Comparison of ENCODE assay signal across 18 cellular contexts in genomic region chr19:45216677-45217076, GRCh38. TPM values are rescaled to one million over a fixed set of nuclear protein-coding genes. Genes with fewer than 3 reads are reported as not detected.
DNase-seq lines count a peak whose midpoint lies in the region; ATAC-seq, FAIRE-seq and TF ChIP-seq lines count a peak whose summit lies in the region.
"Had no signal": no experiment of that assay in that cellular context is flagged by ENCODE, and none has a peak within 500 bp of the region (broad histone marks: within the 10 kb centered on the region; RNA-seq: fewer than 3 reads in every experiment).

No MANE protein-coding gene starts in this region.

- FAIRE-seq in GM12892 (lab: Jason Lieb, UNC) = no peak
- FAIRE-seq: K562 had no signal

- no peak for TF ChIP-seq CTCF in hepatocyte (IDR thresholded peaks at IDR 0.05; ENCODE audit: poor library complexity)

- H3K36me3 ChIP-seq in HUES64 (ENCODE audit: insufficient read depth, low read length) = no peaks in the 10 kb centered on the region
- no peaks in the 10 kb centered on the region for H3K36me3 ChIP-seq in hepatocyte (replicated peaks; ENCODE audit: insufficient read depth, low read depth)
- H3K36me3 ChIP-seq: BLaER1 had no signal

- H3K79me2 ChIP-seq in hepatocyte = no peaks in the 10 kb centered on the region

- no peak overlapping the region for H3K9ac ChIP-seq in HUES64 (ENCODE audit: low read depth, low read length)

- H3K27ac ChIP-seq in HUES64 (ENCODE audit: low read depth, low read length) (no peak overlapping the region), hepatocyte (no peak overlapping the region)
- H3K27ac ChIP-seq: BLaER1 had no signal

- ATAC-seq in sciatic nerve (peak; percentile 19), HG03439 (IDR thresholded peaks at IDR 0.05; ENCODE audit: unreplicated experiment) (no peak)
- ATAC-seq: K562 had no signal

- no peaks in the 10 kb centered on the region for H4K20me1 ChIP-seq in hepatocyte (ENCODE audit: insufficient read depth, poor library complexity, severe bottlenecking)
- H4K20me1 ChIP-seq: BLaER1 had no signal

- H3K4me2 ChIP-seq in hepatocyte = peak overlapping the region; percentile 78

- peaks cover 36% of the 10 kb centered on the region for H3K27me3 ChIP-seq in HUES64 (ENCODE audit: insufficient read depth, low read length)
- H3K27me3 ChIP-seq in hepatocyte = peaks cover 74% of the 10 kb centered on the region

- WGBS in HUES64 = 88% methylated on average over 6 of the region's 6 CpGs
- WGBS in hepatocyte (ENCODE audit: low lambda C conversion rate, missing lambda C conversion rate) = 68% methylated on average over 6 of the region's 6 CpGs

- H3K9me3 ChIP-seq in HUES64 (ENCODE audit: insufficient read depth, low read depth, low read length) (no peaks in the 10 kb centered on the region), hepatocyte (ENCODE audit: low read depth) (no peaks in the 10 kb centered on the region)
- H3K9me3 ChIP-seq: BLaER1 had no signal

- no peak for TF ChIP-seq POLR2A in GM12892 (IDR thresholded peaks at IDR 0.05; ENCODE audit: low read depth, low read length)

- no peaks in the 10 kb centered on the region for H3K9me2 ChIP-seq in hepatocyte (replicated peaks; ENCODE audit: insufficient read depth)

- intact Hi-C loops in sciatic nerve (cut with DNase I) = no loop called here

- H2AFZ ChIP-seq in hepatocyte = no peak overlapping the region

- peak overlapping the region; percentile 51; the same call in 1 of the 2 replicates for H3K4me3 ChIP-seq in HUES64 (ENCODE audit: low read length)
- no peak overlapping the region for H3K4me3 ChIP-seq in hepatocyte
- H3K4me3 ChIP-seq: BLaER1, K562 had no signal

- peaks cover 7% of the 10 kb centered on the region; the same call in 1 of the 2 replicates for H3K4me1 ChIP-seq in HUES64 (ENCODE audit: insufficient read depth, low read length)
- H3K4me1 ChIP-seq in hepatocyte (ENCODE audit: insufficient read depth) = peaks cover 8% of the 10 kb centered on the region

- DNase-seq in dedifferentiated amniotic fluid mesenchymal stem cell (ENCODE audit: extremely low spot score) = peak; percentile 37
- DNase-seq in hepatocyte (ENCODE audit: low spot score) = no peak
- no peak for DNase-seq in sciatic nerve (ENCODE audit: low spot score)
- no peak for DNase-seq in GM12892 (ENCODE audit: insufficient read length)
- DNase-seq in ecto neural progenitor cell (ENCODE audit: low spot score) = no peak
- no peak for DNase-seq in NCI-H526 (lab: John Stamatoyannopoulos, UW)
- DNase-seq: CD8-positive, alpha-beta memory T cell; DMS79; NCI-H1694 treated with DMSO at 0.1 percent for 48 hours; NCI-H510A; NCI-H774; OCI-M1; Right ventricle myocardium superior had no signal

RNA-seq across cellular contexts. Expression of gene EXOC3L2, which starts 28.5 kb away (rescaled TPM):
- 1.0 TPM for polyA plus RNA-seq in HUES64 (2013, experiment 1 of 2)
- polyA plus RNA-seq in HUES64 (2013, experiment 2 of 2) = 1.9 TPM
- total RNA-seq in hepatocyte (0.08 and 1.3 TPM in 2 replicates), sciatic nerve (4.9 TPM)
- 0.13 TPM in 1 of 2 replicates, not detected in the other for polyA plus RNA-seq in hepatocyte
- not detected for polyA plus RNA-seq in GM12892 (2012; ENCODE audit: missing spikeins)
- total RNA-seq: A673; CD8-positive, alpha-beta memory T cell had no signal
- polyA plus RNA-seq: CD8-positive, alpha-beta memory T cell had no signal

RNA-seq across cellular contexts. Expression of gene MARK4, which starts 34.4 kb away (rescaled TPM):
- 20.5 TPM for polyA plus RNA-seq in HUES64 (2013, experiment 1 of 2)
- polyA plus RNA-seq in HUES64 (2013, experiment 2 of 2) = 28.8 TPM
- total RNA-seq in hepatocyte = 9.5 and 23.0 TPM in 2 replicates
- 13.5 and 14.8 TPM in 2 replicates for polyA plus RNA-seq in hepatocyte
- total RNA-seq in sciatic nerve = 37.5 TPM
- polyA plus RNA-seq in GM12892 (2012; ENCODE audit: missing spikeins) = 14.1 TPM

RNA-seq across cellular contexts. Expression of gene BLOC1S3, which starts 38.1 kb away (rescaled TPM):
- 3.2 TPM for polyA plus RNA-seq in HUES64 (2013, experiment 1 of 2)
- polyA plus RNA-seq in HUES64 (2013, experiment 2 of 2) = 4.2 TPM
- total RNA-seq in hepatocyte (8.4 and 12.5 TPM in 2 replicates), sciatic nerve (13.0 TPM)
- polyA plus RNA-seq in hepatocyte = 15.6 and 17.1 TPM in 2 replicates
- 3.3 TPM for polyA plus RNA-seq in GM12892 (2012; ENCODE audit: missing spikeins)

RNA-seq across cellular contexts. Expression of gene TRAPPC6A, which starts 38.6 kb away (rescaled TPM):
- 20.2 TPM for polyA plus RNA-seq in HUES64 (2013, experiment 1 of 2)
- 27.0 TPM for polyA plus RNA-seq in HUES64 (2013, experiment 2 of 2)
- total RNA-seq in hepatocyte (24.6 and 25.7 TPM in 2 replicates), sciatic nerve (20.8 TPM)
- 60.1 and 75.8 TPM in 2 replicates for polyA plus RNA-seq in hepatocyte
- 41.1 TPM for polyA plus RNA-seq in GM12892 (2012; ENCODE audit: missing spikeins)

RNA-seq across cellular contexts. Expression of gene NKPD1, which starts 55.9 kb away (rescaled TPM):
- not detected for polyA plus RNA-seq in HUES64 (2013, experiment 1 of 2)
- polyA plus RNA-seq in HUES64 (2013, experiment 2 of 2) = 0.19 TPM
- total RNA-seq in hepatocyte (0.08 and 0.27 TPM in 2 replicates), sciatic nerve (not detected)
- 0.50 and 0.60 TPM in 2 replicates for polyA plus RNA-seq in hepatocyte
- 0.11 TPM for polyA plus RNA-seq in GM12892 (2012; ENCODE audit: missing spikeins)
- total RNA-seq: Right ventricle myocardium superior had no signal
